In the genomic region with DNA sequence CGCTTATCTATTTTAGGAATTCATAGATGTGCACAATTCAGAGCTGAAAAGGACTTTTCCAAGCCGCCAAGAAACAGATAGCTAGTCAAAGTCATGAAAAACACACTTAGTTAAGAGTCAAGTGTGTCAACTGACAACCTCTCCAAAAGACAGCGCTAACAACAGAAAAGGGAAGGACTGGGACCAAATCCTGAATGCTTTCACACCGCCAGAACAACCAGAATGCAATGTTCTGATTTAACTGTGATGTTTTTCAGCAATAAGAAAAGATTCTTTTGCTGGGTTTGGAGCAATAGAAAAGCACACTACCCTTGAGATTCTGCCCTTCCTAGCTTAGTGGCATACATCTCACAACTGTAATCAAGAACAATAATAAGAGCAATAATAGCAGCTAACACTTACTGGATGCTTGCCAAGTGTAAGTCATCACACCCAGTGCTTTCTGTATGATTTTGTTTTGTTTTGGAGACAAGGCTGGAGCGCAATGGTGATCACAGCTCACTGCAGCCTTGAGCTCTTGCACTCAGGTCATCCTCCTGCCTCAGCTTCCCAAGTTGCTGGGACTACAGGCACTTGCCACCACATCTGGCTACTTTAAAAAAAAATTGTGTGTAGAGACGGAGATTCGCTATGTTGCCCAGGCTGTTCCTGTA, we compare ENCODE assay signal across 24 cellular contexts. TPM values are rescaled to one million over a fixed set of nuclear protein-coding genes. Genes with fewer than 3 reads are reported as not detected.
DNase-seq lines count a peak whose midpoint lies in the region; ATAC-seq, FAIRE-seq and TF ChIP-seq lines count a peak whose summit lies in the region.
"Had no signal": no experiment of that assay in that cellular context is flagged by ENCODE, and none has a peak within 500 bp of the region (broad histone marks: within the 10 kb centered on the region; RNA-seq: fewer than 3 reads in every experiment).

No MANE protein-coding gene starts in this region.

- no peaks in the 10 kb centered on the region for H3K9me3 ChIP-seq in small intestine (ENCODE audit: control insufficient read depth, low read depth)
- H3K9me3 ChIP-seq: BLaER1 treated with 17β-estradiol and CSF1 and Interleukin-3, amounts not matched to agents 10 nM and 100 nM; lower lobe of right lung; right atrium auricular region had no signal

- WGBS in small intestine, 3 donors = 87 to 93% (median 90%) methylated on average over 7 of the region's 7 CpGs

- H3K27me3 Mint-ChIP-seq in activated T-cell treated with anti-CD3 and anti-CD28 coated beads, Interleukin-2, amount 50 U/mL, for 24 hours = no peaks in the 10 kb centered on the region
- no peaks in the 10 kb centered on the region for H3K27me3 Mint-ChIP-seq in activated T-cell treated with anti-CD3 and anti-CD28 coated beads, Interleukin-2, amount 50 U/mL, for 4 hours (ENCODE audit: low read depth)
- H3K27me3 Mint-ChIP-seq: activated naive CD8-positive, alpha-beta T cell treated with anti-CD3 and anti-CD28 coated beads, Interleukin-2, amount 50 U/mL, for 24 hours had no signal

- peaks cover 91% of the 10 kb centered on the region for H3K36me3 Mint-ChIP-seq in activated T-cell treated with anti-CD3 and anti-CD28 coated beads, Interleukin-2, amount 50 U/mL, for 24 hours (ENCODE audit: low read depth)
- peaks cover 49% of the 10 kb centered on the region for H3K36me3 Mint-ChIP-seq in activated T-cell treated with anti-CD3 and anti-CD28 coated beads, Interleukin-2, amount 50 U/mL, for 4 hours (ENCODE audit: insufficient read depth)

- H3K27ac ChIP-seq in dorsolateral prefrontal cortex (peak overlapping the region in 31 of 59 donors; percentile 1 to 69 (median 27)), small intestine (ENCODE audit: low read depth in 1 of 2, low read length in 1 of 2) (no peak overlapping the region)
- H3K27ac ChIP-seq: BLaER1 treated with 17β-estradiol and CSF1 and Interleukin-3, amounts not matched to agents 10 nM and 100 nM; lower lobe of right lung; right atrium auricular region had no signal

- no peaks in the 10 kb centered on the region for H3K4me1 ChIP-seq in small intestine (ENCODE audit: control insufficient read depth in 2 of 2, insufficient read depth in 1 of 2, low read depth in 1 of 2, low read length in 1 of 2)
- H3K4me1 ChIP-seq: lower lobe of right lung, right atrium auricular region had no signal

- DNase-seq in activated T-cell treated with anti-CD3 and anti-CD28 coated beads, Interleukin-2, amount 50 U/mL, for 24 hours = no peak
- no peak for DNase-seq in activated T-cell treated with anti-CD3 and anti-CD28 coated beads, Interleukin-2, amount 50 U/mL, for 4 hours
- DNase-seq in NCI-H2227 (lab: John Stamatoyannopoulos, UW; ENCODE audit: unreplicated experiment) (peak; percentile 82), dorsolateral prefrontal cortex (no peak), small intestine (peak; percentile 37), NCI-H446 (lab: John Stamatoyannopoulos, UW) (no peak), NCI-H146 treated with DMSO at 0.1 percent for 48 hours (lab: John Stamatoyannopoulos, UW; ENCODE audit: unreplicated experiment) (no peak)
- DNase-seq: activated CD4-positive, alpha-beta T cell treated with anti-CD3 and anti-CD28 coated beads for 1 hour; activated naive CD8-positive, alpha-beta T cell treated with anti-CD3 and anti-CD28 coated beads, Interleukin-2, amount 50 U/mL, for 24 hours; erythroblast; Kasumi-1; lower lobe of right lung; NCI-H510A treated with DMSO at 0.1 percent for 48 hours had no signal

- no peak for TF ChIP-seq CTCF in dorsolateral prefrontal cortex (IDR thresholded peaks at IDR 0.05 in 54 of 56, conservative IDR thresholded peaks at IDR 0.05 in 2 of 56; ENCODE audit: low read depth in 1 of 56, partially characterized antibody in 56 of 56)

- peak overlapping the region; percentile 10 for H3K27ac Mint-ChIP-seq in activated T-cell treated with anti-CD3 and anti-CD28 coated beads, Interleukin-2, amount 50 U/mL, for 24 hours
- H3K27ac Mint-ChIP-seq: activated naive CD8-positive, alpha-beta T cell treated with anti-CD3 and anti-CD28 coated beads, Interleukin-2, amount 50 U/mL, for 24 hours; activated T-helper 1 cell treated with anti-CD3 and anti-CD28 coated beads, Interleukin-12 subunit alpha, Interleukin-12 subunit beta, Interleukin-2, Interleukin-4 antibody, amounts not matched to agents 30 ng/mL and 10 ng/mL and 1 ng/mL, durations not matched to agents 14 hours and 24 hours and 36 hours had no signal

- no peak for ATAC-seq in activated T-cell treated with anti-CD3 and anti-CD28 coated beads, Interleukin-2, amount 50 U/mL, for 4 hours
- ATAC-seq in GM21576 (IDR thresholded peaks at IDR 0.05; ENCODE audit: unreplicated experiment) = no peak
- ATAC-seq: activated naive CD8-positive, alpha-beta T cell treated with anti-CD3 and anti-CD28 coated beads, Interleukin-2, amount 50 U/mL, for 24 hours; lower lobe of right lung; Right ventricle myocardium inferior had no signal

- no peaks in the 10 kb centered on the region for H3K4me1 Mint-ChIP-seq in activated T-cell treated with anti-CD3 and anti-CD28 coated beads, Interleukin-2, amount 50 U/mL, for 24 hours (ENCODE audit: low read depth)
- H3K4me1 Mint-ChIP-seq in activated T-cell treated with anti-CD3 and anti-CD28 coated beads, Interleukin-2, amount 50 U/mL, for 4 hours (ENCODE audit: low read depth) = no peaks in the 10 kb centered on the region
- H3K4me1 Mint-ChIP-seq: activated naive CD8-positive, alpha-beta T cell treated with anti-CD3 and anti-CD28 coated beads, Interleukin-2, amount 50 U/mL, for 24 hours had no signal

- H3K4me3 ChIP-seq in dorsolateral prefrontal cortex (no peak overlapping the region), small intestine (ENCODE audit: low read depth in 1 of 2, low read length in 2 of 2) (no peak overlapping the region)
- H3K4me3 ChIP-seq: BLaER1 treated with 17β-estradiol and CSF1 and Interleukin-3, amounts not matched to agents 10 nM and 100 nM; lower lobe of right lung; right atrium auricular region had no signal

- intact Hi-C loops in dorsolateral prefrontal cortex (cut with DNase I) = no loop called here

- H3K36me3 ChIP-seq in small intestine (ENCODE audit: control insufficient read depth in 2 of 2, insufficient read depth in 2 of 2, low read length in 2 of 2) = peaks cover 13 to 24% of the 10 kb centered on the region in 2 donors

- H3K4me3 Mint-ChIP-seq in activated T-cell treated with anti-CD3 and anti-CD28 coated beads, Interleukin-2, amount 50 U/mL, for 24 hours = no peak overlapping the region
- no peak overlapping the region for H3K4me3 Mint-ChIP-seq in activated T-cell treated with anti-CD3 and anti-CD28 coated beads, Interleukin-2, amount 50 U/mL, for 4 hours
- H3K4me3 Mint-ChIP-seq: activated naive CD8-positive, alpha-beta T cell treated with anti-CD3 and anti-CD28 coated beads, Interleukin-2, amount 50 U/mL, for 24 hours; activated T-helper 1 cell treated with anti-CD3 and anti-CD28 coated beads, Interleukin-12 subunit alpha, Interleukin-12 subunit beta, Interleukin-2, Interleukin-4 antibody, amounts not matched to agents 30 ng/mL and 10 ng/mL and 1 ng/mL, durations not matched to agents 14 hours and 24 hours and 36 hours had no signal

- H3K27me3 ChIP-seq in dorsolateral prefrontal cortex (no peaks in the 10 kb centered on the region), small intestine (ENCODE audit: control insufficient read depth in 2 of 2, insufficient read depth in 2 of 2, low read length in 2 of 2) (no peaks in the 10 kb centered on the region)
- H3K27me3 ChIP-seq: BLaER1 treated with 17β-estradiol and CSF1 and Interleukin-3, amounts not matched to agents 10 nM and 100 nM; right atrium auricular region had no signal

- H3K9me3 Mint-ChIP-seq in activated T-cell treated with anti-CD3 and anti-CD28 coated beads, Interleukin-2, amount 50 U/mL, for 24 hours = no peaks in the 10 kb centered on the region
- no peaks in the 10 kb centered on the region for H3K9me3 Mint-ChIP-seq in activated T-cell treated with anti-CD3 and anti-CD28 coated beads, Interleukin-2, amount 50 U/mL, for 4 hours
- H3K9me3 Mint-ChIP-seq: activated naive CD8-positive, alpha-beta T cell treated with anti-CD3 and anti-CD28 coated beads, Interleukin-2, amount 50 U/mL, for 24 hours; activated T-helper 1 cell treated with anti-CD3 and anti-CD28 coated beads, Interleukin-12 subunit alpha, Interleukin-12 subunit beta, Interleukin-2, Interleukin-4 antibody, amounts not matched to agents 30 ng/mL and 10 ng/mL and 1 ng/mL, durations not matched to agents 14 hours and 24 hours and 36 hours had no signal

- FAIRE-seq in small intestine (lab: Jason Lieb, UNC) = no peak
- FAIRE-seq: bronchial epithelial cell, D721Med, GM18507, HTR-8/SVneo, keratinocyte, TTC549 had no signal

RNA-seq across cellular contexts. Expression of gene SDC3, which starts 33.9 kb away (rescaled TPM):
- total RNA-seq in activated T-cell treated with anti-CD3 and anti-CD28 coated beads, Interleukin-2, amount 50 U/mL, for 4 hours = 1 to 10 TPM in 1 of 3 donors, under 1 TPM in 2; 0.55 to 1.0 (median 0.68) TPM
- total RNA-seq in dorsolateral prefrontal cortex = 100 to 1,000 TPM in 115 of 120 experiments, 10 to 100 TPM in 5; 83.7 to 243 (median 122) TPM
- polyA plus RNA-seq in small intestine = 10 to 100 TPM in 1 of 3 donors, 1 to 10 TPM in 1, under 1 TPM in 1; 0.67 to 24.9 (median 1.9) TPM

Comparison
In these comparisons a context has a peak if more than half of its experiments do, and no peak if none do; other contexts are left out.
1. DNase-seq: peak in NCI-H2227 (single experiment) and small intestine (single experiment); none in activated T-cell treated with anti-CD3 and anti-CD28 coated beads, Interleukin-2, amount 50 U/mL, for 24 hours (single experiment), activated T-cell treated with anti-CD3 and anti-CD28 coated beads, Interleukin-2, amount 50 U/mL, for 4 hours (single experiment), dorsolateral prefrontal cortex (0 of 10), NCI-H446 (0 of 2) and NCI-H146 treated with DMSO at 0.1 percent for 48 hours (single experiment).
2. H3K27ac ChIP-seq: peak in dorsolateral prefrontal cortex (31 of 59); none in small intestine (0 of 2).
3. RNA of gene SDC3, which starts 33.9 kb away (total RNA-seq): 83.7 to 243 TPM in dorsolateral prefrontal cortex; 0.55 to 1.0 TPM in activated T-cell treated with anti-CD3 and anti-CD28 coated beads, Interleukin-2, amount 50 U/mL, for 4 hours; every median in the first group is over 10 times any median in the second.